In genomic region chr13:44104969-44105368, GRCh38 we compare ENCODE assay signal across 2 cellular contexts.
TF ChIP-seq lines count a peak whose summit lies in the region.

No MANE protein-coding gene starts in this region.

TF ChIP-seq in GM23338, 12 proteins besides CTCF, POLR2A, EP300 and RAD21:
- TF ChIP-seq ZNF462 (CRISPR knock-in tag; IDR thresholded peaks at IDR 0.05) (no peak), ETS1 (IDR thresholded peaks at IDR 0.05) (no peak), CREB1 (CRISPR knock-in tag; IDR thresholded peaks at IDR 0.05; ENCODE audit: low read depth) (no peak), REST (IDR thresholded peaks at IDR 0.05; ENCODE audit: unreplicated experiment) (no peak), EZH2 (IDR thresholded peaks at IDR 0.05; ENCODE audit: low read depth, unreplicated experiment) (no peak), NANOG (IDR thresholded peaks at IDR 0.05; ENCODE audit: borderline replicate concordance) (no peak), JUNB (IDR thresholded peaks at IDR 0.05; ENCODE audit: unreplicated experiment) (no peak), POLR2AphosphoS5 (IDR thresholded peaks at IDR 0.05; ENCODE audit: low read depth) (no peak), ZNF114 (CRISPR knock-in tag; IDR thresholded peaks at IDR 0.05) (no peak), STAT1 (IDR thresholded peaks at IDR 0.05; ENCODE audit: unreplicated experiment) (no peak), EZH2phosphoT487 (IDR thresholded peaks at IDR 0.05; ENCODE audit: unreplicated experiment) (no peak), ZNF331 (CRISPR knock-in tag; IDR thresholded peaks at IDR 0.05; ENCODE audit: low read depth) (no peak)

TF ChIP-seq in H1, 55 proteins besides CTCF, POLR2A, EP300 and RAD21:
- TF ChIP-seq USF2 (IDR thresholded peaks at IDR 0.05; ENCODE audit: low read length), result peak; percentile 14; the same call in 1 of the 2 replicates
- no peak for TF ChIP-seq RFX5 (IDR thresholded peaks at IDR 0.05; ENCODE audit: borderline replicate concordance, low read depth, low read length)
- TF ChIP-seq EGR1 (IDR thresholded peaks at IDR 0.05; ENCODE audit: borderline replicate concordance, low read depth, low read length), result no peak
- TF ChIP-seq ZNF274 (IDR thresholded peaks at IDR 0.05; ENCODE audit: borderline replicate concordance, extremely low read depth, low read length), result no peak
- no peak for TF ChIP-seq HDAC2 (IDR thresholded peaks at IDR 0.05; ENCODE audit: borderline replicate concordance in 1 of 2, low read depth in 2 of 2, low read length in 2 of 2)
